Comparison of ENCODE assay signal across 14 cellular contexts in genomic region chr4:37908488-37909343, GRCh38. TPM values are rescaled to one million over a fixed set of nuclear protein-coding genes. Genes with fewer than 3 reads are reported as not detected.
DNase-seq lines count a peak whose midpoint lies in the region; ATAC-seq, FAIRE-seq and TF ChIP-seq lines count a peak whose summit lies in the region.
"Had no signal": no experiment of that assay in that cellular context is flagged by ENCODE, and none has a peak within 500 bp of the region (broad histone marks: within the 10 kb centered on the region; RNA-seq: fewer than 3 reads in every experiment).

No MANE protein-coding gene starts in this region.

- ATAC-seq in mucosa of descending colon: no peak
- no peak for ATAC-seq in GM18517 (IDR thresholded peaks at IDR 0.05; ENCODE audit: unreplicated experiment)

- WGBS in esophagus muscularis mucosa: 52% methylated on average over 19 of the region's 21 CpGs

- H3K36me3 ChIP-seq in esophagus muscularis mucosa (no peaks in the 10 kb centered on the region), muscle layer of duodenum (ENCODE audit: control insufficient read depth in 1 of 2, insufficient read depth in 2 of 2, low read length in 2 of 2) (no peaks in the 10 kb centered on the region), mucosa of descending colon (ENCODE audit: low read depth) (no peaks in the 10 kb centered on the region)

- no peak overlapping the region for H3K27ac Mint-ChIP-seq in progenitor cell of endocrine pancreas
- H3K27ac Mint-ChIP-seq: T-helper 1 cell treated with Interleukin-12 subunit alpha and Interleukin-12 subunit beta and Interleukin-4 antibody, amounts not matched to agents 30 μg/mL and 1 μg/mL, for 36 hours had no signal

- H3K4me3 ChIP-seq in esophagus muscularis mucosa (peak overlapping the region; percentile 4 to 36 (median 32)), muscle layer of duodenum (ENCODE audit: low read depth in 1 of 2, low read length in 2 of 2) (peak overlapping the region in 1 of 2 donors; percentile 41), mucosa of descending colon (no peak overlapping the region)

- TF ChIP-seq EP300 in esophagus muscularis mucosa (IDR thresholded peaks at IDR 0.05): no peak

- H3K27me3 ChIP-seq in esophagus muscularis mucosa: no peaks in the 10 kb centered on the region
- H3K27me3 ChIP-seq in muscle layer of duodenum (ENCODE audit: low read depth, low read length): no peaks in the 10 kb centered on the region

- H3K27ac ChIP-seq in esophagus muscularis mucosa (replicated peaks in 1 of 4): peak overlapping the region; percentile 73 to 84 (median 76)
- H3K27ac ChIP-seq in muscle layer of duodenum (ENCODE audit: low read length): peak overlapping the region; percentile 54

- peak; percentile 69 for FAIRE-seq in urothelium cell line (lab: Jason Lieb, UNC)
- FAIRE-seq: frontal cortex had no signal

- H3K9me3 Mint-ChIP-seq in progenitor cell of endocrine pancreas (ENCODE audit: low read depth): no peaks in the 10 kb centered on the region
- H3K9me3 Mint-ChIP-seq: T-helper 1 cell treated with Interleukin-12 subunit alpha and Interleukin-12 subunit beta and Interleukin-4 antibody, amounts not matched to agents 30 μg/mL and 1 μg/mL, for 36 hours had no signal

- intact Hi-C loops in esophagus muscularis mucosa (cut with DNase I) (no loop called here), mucosa of descending colon (cut with DNase I, micrococcal nuclease) (no loop called here)

- H3K36me3 Mint-ChIP-seq in progenitor cell of endocrine pancreas (ENCODE audit: insufficient read depth): no peaks in the 10 kb centered on the region

- DNase-seq in NCI-H524 (lab: John Stamatoyannopoulos, UW) (peak; percentile 10 to 62), NCI-H524 treated with DMSO at 0.1 percent for 48 hours (lab: John Stamatoyannopoulos, UW) (no peak), esophagus muscularis mucosa (ENCODE audit: extremely low spot score) (no peak), urothelium cell line (ENCODE audit: low spot score) (peak; percentile 37), mucosa of descending colon (no peak), progenitor cell of endocrine pancreas (ENCODE audit: low spot score, unreplicated experiment) (no peak)
- DNase-seq: 8988T; amniotic stem cell; NK-92 treated with Interleukin-12 subunit alpha and Interleukin-12 subunit beta, amount 100 ng/mL, for 24 hours; stimulated activated CD4-positive, alpha-beta T cell treated with anti-CD3 and anti-CD28 coated beads, Interleukin-1b, Interleukin-23, amount 100 ng/mL, for 48 hours had no signal

- peaks cover 5% of the 10 kb centered on the region for H3K27me3 Mint-ChIP-seq in progenitor cell of endocrine pancreas

- H3K4me1 ChIP-seq in esophagus muscularis mucosa (peaks cover 21 to 60% (median 39%) of the 10 kb centered on the region in 4 donors), muscle layer of duodenum (ENCODE audit: control insufficient read depth in 1 of 2, insufficient read depth in 2 of 2, low read length in 2 of 2) (peaks cover 0 to 34% of the 10 kb centered on the region in 2 donors), mucosa of descending colon (ENCODE audit: low read depth) (no peaks in the 10 kb centered on the region)

- TF ChIP-seq POLR2A in esophagus muscularis mucosa (IDR thresholded peaks at IDR 0.05; ENCODE audit: low read depth): no peak

- no peaks in the 10 kb centered on the region for H3K4me1 Mint-ChIP-seq in progenitor cell of endocrine pancreas (ENCODE audit: low read depth)

- no peak for TF ChIP-seq CTCF in esophagus muscularis mucosa (IDR thresholded peaks at IDR 0.05)
- no peak for TF ChIP-seq CTCF in mucosa of descending colon (IDR thresholded peaks at IDR 0.05)
- TF ChIP-seq CTCF in progenitor cell of endocrine pancreas (IDR thresholded peaks at IDR 0.05; ENCODE audit: unreplicated experiment): no peak

- H3K9me3 ChIP-seq in esophagus muscularis mucosa (no peaks in the 10 kb centered on the region), muscle layer of duodenum (ENCODE audit: control insufficient read depth in 1 of 2, low read length in 2 of 2) (no peaks in the 10 kb centered on the region), mucosa of descending colon (no peaks in the 10 kb centered on the region)

- no peak overlapping the region for H3K4me3 Mint-ChIP-seq in progenitor cell of endocrine pancreas (ENCODE audit: low read depth)
- H3K4me3 Mint-ChIP-seq: T-helper 1 cell treated with Interleukin-12 subunit alpha and Interleukin-12 subunit beta and Interleukin-4 antibody, amounts not matched to agents 30 μg/mL and 1 μg/mL, for 36 hours had no signal

RNA-seq across cellular contexts. Expression of gene TBC1D1, which starts 17.8 kb away (rescaled TPM):
- total RNA-seq in esophagus muscularis mucosa (100 to 1,000 TPM; 206 to 258 (median 221) TPM), mucosa of descending colon (100 to 1,000 TPM in 1 of 3 donors, 10 to 100 TPM in 2; 50.2 to 249 (median 71.6) TPM), progenitor cell of endocrine pancreas (120 and 138 TPM in 2 replicates)

RNA-seq across cellular contexts. Expression of gene PTTG2, which starts 51.5 kb away (rescaled TPM):
- total RNA-seq in esophagus muscularis mucosa (1 to 10 TPM in 2 of 4 donors, under 1 TPM in 2; 0.71 to 5.8 (median 1.5) TPM), mucosa of descending colon (1 to 10 TPM in 1 of 3 donors, under 1 TPM in 1, not detected in 1; 0.77 to 2.5 TPM), progenitor cell of endocrine pancreas (not detected in 2 replicates)
- total RNA-seq: frontal cortex had no signal

Comparison
In these comparisons a context has a peak if more than half of its experiments do, and no peak if none do; other contexts are left out.
1. DNase-seq: peak in NCI-H524 (2 of 2) and urothelium cell line (single experiment); none in NCI-H524 treated with DMSO at 0.1 percent for 48 hours (single experiment), esophagus muscularis mucosa (single experiment), mucosa of descending colon (0 of 3) and progenitor cell of endocrine pancreas (single experiment).